Comparison of ENCODE assay signal across 11 cellular contexts in genomic region chr16:74410981-74411380, GRCh38. TPM values are rescaled to one million over a fixed set of nuclear protein-coding genes. Genes with fewer than 3 reads are reported as not detected.
DNase-seq lines count a peak whose midpoint lies in the region; ATAC-seq, FAIRE-seq and TF ChIP-seq lines count a peak whose summit lies in the region.
"Not testable (repeated sequence)": the region's sequence is repeated elsewhere in the genome, so short reads cannot be mapped to it uniquely, and the experiment has no call there.
"Had no signal": no experiment of that assay in that cellular context is flagged by ENCODE, and none has a peak within 500 bp of the region (broad histone marks: within the 10 kb centered on the region; RNA-seq: fewer than 3 reads in every experiment).

No MANE protein-coding gene starts in this region.

- H3K4me2 ChIP-seq in HepG2 (ENCODE audit: low read depth, low read length) = not testable (repeated sequence)

- CTCF ChIA-PET in HepG2 (lab: Yijun Ruan, JAX; ENCODE audit: low intra/inter-chr PET ratio, low total read pairs) = not testable (repeated sequence)

- TF ChIP-seq POLR2A in HepG2 (IDR thresholded peaks at IDR 0.05; ENCODE audit: insufficient read depth in 1 of 2, low read depth in 2 of 2, low read length in 2 of 2); spleen (IDR thresholded peaks at IDR 0.05): not testable (repeated sequence)

- not testable (repeated sequence) for TF ChIP-seq RAD21 in HepG2 (CRISPR knock-in tag; IDR thresholded peaks at IDR 0.05)

- in situ Hi-C loops in HepG2 (cut with HindIII; ENCODE audit: extremely low pct_ligation_motif_present, low pct_unique_long_range_greater_than_20kb) = not testable (repeated sequence)

- H3K27me3 ChIP-seq in HepG2 (ENCODE audit: control insufficient read depth in 1 of 2, insufficient read depth in 2 of 2, low read length in 2 of 2); spleen (replicated peaks in 1 of 7); aorta (ENCODE audit: control insufficient read depth in 1 of 2, insufficient read depth in 2 of 2, low read length in 1 of 2): not testable (repeated sequence)

- peak; percentile 16 for DNase-seq in activated T-cell treated with anti-CD3 and anti-CD28 coated beads, Interleukin-2, amount 50 U/mL, for 1 hour
- DNase-seq in islet precursor cell (peak; percentile 43), mesenteric fat pad (ENCODE audit: low spot score) (peak; percentile 90), spleen (peak; percentile 72), aorta (peak; percentile 44 to 78)
- not testable (repeated sequence) for DNase-seq in HepG2 (ENCODE audit: low spot score)

- H2AFZ ChIP-seq in HepG2 (ENCODE audit: low read length) = not testable (repeated sequence)

- TF ChIP-seq EP300 in HepG2 (IDR thresholded peaks at IDR 0.05; ENCODE audit: low read depth in 2 of 2, low read length in 2 of 2); HepG2 (CRISPR knock-in tag; IDR thresholded peaks at IDR 0.05; ENCODE audit: borderline replicate concordance): not testable (repeated sequence)

- not testable (repeated sequence) for FAIRE-seq in HepG2 (lab: Jason Lieb, UNC)

- not testable (repeated sequence) for H3K9ac ChIP-seq in HepG2 (ENCODE audit: insufficient read depth, low read depth, low read length)

- not testable (repeated sequence) for H4K20me1 ChIP-seq in HepG2 (ENCODE audit: insufficient read depth, low read length)

- H3K4me3 ChIP-seq in HepG2 (replicated peaks in 1 of 3; ENCODE audit: insufficient read depth in 1 of 3, low read depth in 2 of 3, low read length in 3 of 3); spleen; aorta (ENCODE audit: low read length in 2 of 2): not testable (repeated sequence)

- not testable (repeated sequence) for H3K9me3 ChIP-seq in HepG2 (ENCODE audit: low read length); spleen; aorta (ENCODE audit: control insufficient read depth, low read length)

- not testable (repeated sequence) for H3K4me1 ChIP-seq in HepG2 (ENCODE audit: insufficient read depth, low read length); spleen; aorta (ENCODE audit: control insufficient read depth in 1 of 2, insufficient read depth in 2 of 2, low read length in 2 of 2)

- TF ChIP-seq CTCF in HepG2 (CRISPR knock-in tag; IDR thresholded peaks at IDR 0.05); spleen (IDR thresholded peaks at IDR 0.05 in 8 of 11, conservative IDR thresholded peaks at IDR 0.05 in 3 of 11): not testable (repeated sequence)

- BruUV-seq in HepG2 (replicated peaks; lab: Mats Ljungman, UMichigan) = not testable (repeated sequence)

- intact Hi-C loops in HepG2 (cut with micrococcal nuclease; ENCODE audit: unreplicated experiment); spleen (cut with DNase I; ENCODE audit: low total_unique reads); aorta (cut with DNase I): not testable (repeated sequence)

- 39% methylated on average over 9 of the region's 9 CpGs for WGBS in HepG2 (ENCODE audit: low lambda C conversion rate)
- 81 to 93% (median 87%) methylated on average over 6 to 9 of the region's 9 CpGs; no CpG with 5 or more reads in 1 of the 5 donors for WGBS in spleen, 5 donors
- 91% methylated on average over 6 to 9 of the region's 9 CpGs for WGBS in aorta, 2 donors

- not testable (repeated sequence) for H3K27ac ChIP-seq in HepG2 (ENCODE audit: extremely low read length, insufficient read depth, low read length); spleen; aorta (ENCODE audit: low read depth in 1 of 2, low read length in 2 of 2)

- peak; percentile 8 for ATAC-seq in HepG2
- ATAC-seq in aorta (ENCODE audit: low FRiP score) = not testable (repeated sequence)

- not testable (repeated sequence) for H3K79me2 ChIP-seq in HepG2 (ENCODE audit: insufficient read depth, low read length)

- H3K36me3 ChIP-seq in HepG2 (replicated peaks in 1 of 2; ENCODE audit: control insufficient read depth in 1 of 2, insufficient read depth in 2 of 2, low read length in 2 of 2); spleen; aorta (ENCODE audit: control insufficient read depth in 1 of 2, insufficient read depth in 2 of 2, low read length in 1 of 2): not testable (repeated sequence)

- POLR2A ChIA-PET in HepG2 (lab: Yijun Ruan, JAX) = not testable (repeated sequence)

RNA-seq across cellular contexts. Expression of gene CLEC18B, which starts 10.3 kb away (rescaled TPM):
- total RNA-seq in HepG2 (2016; rRNA removed; fragmentation: Illumina TruSeq; extraction: Trizol) (0.31 TPM in 1 of 2 replicates, not detected in the other), mesenteric fat pad (0.19 TPM), spleen (1 to 10 TPM in 2 of 7 donors, under 1 TPM in 2, not detected in 3; 0.83 to 2.1 (median 1.5) TPM), aorta (1 to 10 TPM; 1.2 to 3.0 TPM)
- not detected in 2 replicates for total RNA-seq in HepG2 (2016; cell fraction: cytosol; rRNA removed; fragmentation: Illumina TruSeq; extraction: Trizol; ENCODE audit: low read depth)
- total RNA-seq in HepG2 (2016; cell fraction: insoluble cytoplasmic fraction; rRNA removed; fragmentation: Illumina TruSeq; extraction: Trizol) = not detected in 2 replicates
- not detected in 2 replicates for total RNA-seq in HepG2 (2016; cell fraction: membrane; rRNA removed; fragmentation: Illumina TruSeq; extraction: Trizol)
- not detected in 2 replicates for total RNA-seq in HepG2 (2016; cell fraction: nucleus; rRNA removed; fragmentation: Illumina TruSeq; extraction: Trizol)
- polyA plus RNA-seq in HepG2 (2011; rRNA removed) (0.54 and 1.1 TPM in 2 replicates), spleen (1 to 10 TPM in 2 of 3 donors, under 1 TPM in 1; 0.91 to 1.1 (median 1.1) TPM), aorta (1 to 10 TPM in 1 of 2 donors, under 1 TPM in 1; 0.75 to 6.5 TPM)
- polyA plus RNA-seq in HepG2 (2011; cell fraction: cytosol; rRNA removed) = 0.15 and 0.23 TPM in 2 replicates
- 4.7 and 5.2 TPM in 2 replicates for polyA plus RNA-seq in HepG2 (2011; cell fraction: nucleus; rRNA removed)
- polyA plus RNA-seq in HepG2 (2012) = 0.76 and 1.5 TPM in 2 replicates
- not detected in 2 replicates for polyA plus RNA-seq in HepG2 (2016; cell fraction: cytosol; fragmentation: Illumina TruSeq; extraction: Trizol; ENCODE audit: low read depth)
- 0.15 TPM in 1 of 2 replicates, not detected in the other for polyA plus RNA-seq in HepG2 (2016; cell fraction: insoluble cytoplasmic fraction; fragmentation: Illumina TruSeq; extraction: Trizol; ENCODE audit: low read depth)
- 0.09 TPM in 1 of 2 replicates, not detected in the other for polyA plus RNA-seq in HepG2 (2016; cell fraction: membrane; fragmentation: Illumina TruSeq; extraction: Trizol; ENCODE audit: low read depth)
- polyA plus RNA-seq in HepG2 (2016; cell fraction: nucleus; fragmentation: Illumina TruSeq; extraction: Trizol; ENCODE audit: insufficient read depth, low read depth) = 2.0 TPM in 1 of 2 replicates, not detected in the other
- polyA minus RNA-seq in HepG2 (2011; rRNA and poly(A)+ RNA removed; ENCODE audit: low replicate concordance) = 0.66 and 1.0 TPM in 2 replicates
- not detected in 2 replicates for polyA minus RNA-seq in HepG2 (2011; cell fraction: cytosol; rRNA and poly(A)+ RNA removed)
- polyA minus RNA-seq in HepG2 (2011; cell fraction: nucleus; rRNA and poly(A)+ RNA removed) = 0.64 and 1.6 TPM in 2 replicates
- total RNA-seq: H1 had no signal
- polyA plus RNA-seq: CD14-positive monocyte; CD8-positive, alpha-beta memory T cell; GM23248 had no signal

RNA-seq across cellular contexts. Expression of gene NPIPB15, which starts 34.9 kb away (rescaled TPM):
- 0.70 and 2.7 TPM in 2 replicates for total RNA-seq in HepG2 (2016; rRNA removed; fragmentation: Illumina TruSeq; extraction: Trizol)
- total RNA-seq in HepG2 (2016; cell fraction: cytosol; rRNA removed; fragmentation: Illumina TruSeq; extraction: Trizol; ENCODE audit: low read depth) = 0.18 and 0.40 TPM in 2 replicates
- 0.28 and 2.7 TPM in 2 replicates for total RNA-seq in HepG2 (2016; cell fraction: insoluble cytoplasmic fraction; rRNA removed; fragmentation: Illumina TruSeq; extraction: Trizol)
- 0.52 and 0.99 TPM in 2 replicates for total RNA-seq in HepG2 (2016; cell fraction: membrane; rRNA removed; fragmentation: Illumina TruSeq; extraction: Trizol)
- total RNA-seq in HepG2 (2016; cell fraction: nucleus; rRNA removed; fragmentation: Illumina TruSeq; extraction: Trizol) = 4.2 and 4.8 TPM in 2 replicates
- 12.8 and 13.5 TPM in 2 replicates for polyA plus RNA-seq in HepG2 (2011; rRNA removed)
- polyA plus RNA-seq in HepG2 (2011; cell fraction: cytosol; rRNA removed) = 1.2 and 1.3 TPM in 2 replicates
- 84.2 and 96.7 TPM in 2 replicates for polyA plus RNA-seq in HepG2 (2011; cell fraction: nucleus; rRNA removed)
- polyA plus RNA-seq in HepG2 (2012) = 3.8 and 5.6 TPM in 2 replicates
- polyA plus RNA-seq in HepG2 (2016; cell fraction: cytosol; fragmentation: Illumina TruSeq; extraction: Trizol; ENCODE audit: low read depth) = 0.49 and 0.72 TPM in 2 replicates
- polyA plus RNA-seq in HepG2 (2016; cell fraction: insoluble cytoplasmic fraction; fragmentation: Illumina TruSeq; extraction: Trizol; ENCODE audit: low read depth) = 0.74 and 0.83 TPM in 2 replicates
- 0.57 and 0.63 TPM in 2 replicates for polyA plus RNA-seq in HepG2 (2016; cell fraction: membrane; fragmentation: Illumina TruSeq; extraction: Trizol; ENCODE audit: low read depth)
- polyA plus RNA-seq in HepG2 (2016; cell fraction: nucleus; fragmentation: Illumina TruSeq; extraction: Trizol; ENCODE audit: insufficient read depth, low read depth) = 23.5 and 26.3 TPM in 2 replicates
- 1.0 and 2.1 TPM in 2 replicates for polyA minus RNA-seq in HepG2 (2011; rRNA and poly(A)+ RNA removed; ENCODE audit: low replicate concordance)
- not detected in 2 replicates for polyA minus RNA-seq in HepG2 (2011; cell fraction: cytosol; rRNA and poly(A)+ RNA removed)
- 4.7 and 5.5 TPM in 2 replicates for polyA minus RNA-seq in HepG2 (2011; cell fraction: nucleus; rRNA and poly(A)+ RNA removed)
- total RNA-seq in mesenteric fat pad = 4.1 TPM
- 1 to 10 TPM in 4 of 7 donors, under 1 TPM in 1, not detected in 2; 0.57 to 8.6 (median 6.7) TPM for total RNA-seq in spleen
- 10 to 100 TPM in 1 of 3 donors, 1 to 10 TPM in 2; 9.2 to 33.7 (median 9.4) TPM for polyA plus RNA-seq in spleen
- 1 to 10 TPM; 2.8 to 9.0 TPM for total RNA-seq in aorta
- 10 to 100 TPM in 1 of 2 donors, 1 to 10 TPM in 1; 3.1 to 77.5 TPM for polyA plus RNA-seq in aorta
- total RNA-seq: CD8-positive, alpha-beta memory T cell; H7 had no signal
- polyA plus RNA-seq: CD14-positive monocyte had no signal
